In the genomic region with DNA sequence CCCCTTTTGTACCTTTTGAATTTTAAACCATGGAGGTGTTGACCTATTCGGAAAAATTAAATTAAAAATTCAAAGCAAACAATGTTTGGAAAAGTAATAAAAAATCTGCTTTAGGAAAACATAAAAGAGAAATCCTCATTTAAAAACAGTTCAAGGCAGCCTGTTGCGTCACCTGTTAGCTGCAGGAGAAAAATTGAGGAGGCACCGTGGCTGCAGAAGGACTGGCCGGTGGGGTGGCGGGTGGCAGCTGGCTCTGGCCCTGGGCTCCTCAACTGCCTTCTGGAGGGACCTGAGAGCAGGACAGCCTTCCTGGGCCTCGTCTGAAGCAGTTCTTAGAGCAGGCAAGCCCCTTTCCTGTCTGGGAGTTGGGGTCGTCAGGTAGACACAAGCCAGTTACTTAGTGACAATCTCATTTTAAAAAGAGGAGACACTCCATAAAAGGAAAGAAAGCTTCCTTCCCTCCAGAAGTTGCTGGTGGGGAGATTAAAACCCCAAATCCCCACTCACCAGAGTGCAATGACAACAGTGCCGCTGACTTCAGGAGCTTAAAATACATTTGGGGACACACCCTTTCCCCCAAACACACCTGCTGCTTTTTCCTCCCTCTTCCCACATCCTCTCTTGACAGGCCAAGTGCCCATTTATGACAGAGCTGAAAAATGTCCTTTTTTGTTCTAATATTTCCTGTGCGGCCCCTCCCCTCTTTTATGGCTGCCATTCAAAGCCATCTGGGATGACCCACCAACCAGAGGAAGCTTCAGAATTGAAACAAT, we compare ENCODE assay signal across 14 cellular contexts.
"Had no signal": no experiment of that assay in that cellular context is flagged by ENCODE, and none has a peak within 500 bp of the region (broad histone marks: within the 10 kb centered on the region; RNA-seq: fewer than 3 reads in every experiment).

No MANE protein-coding gene starts in this region.

- H3K9me3 Mint-ChIP-seq: activated naive CD8-positive, alpha-beta T cell treated with anti-CD3 and anti-CD28 coated beads, Interleukin-2, amount 50 U/mL, for 24 hours; activated T-cell treated with anti-CD3 and anti-CD28 coated beads, Interleukin-2, amount 50 U/mL, for 72 hours had no signal

- H3K27me3 ChIP-seq: heart left ventricle, suprapubic skin, upper lobe of left lung had no signal

- H3K4me1 Mint-ChIP-seq: activated naive CD8-positive, alpha-beta T cell treated with anti-CD3 and anti-CD28 coated beads, Interleukin-2, amount 50 U/mL, for 24 hours had no signal

- DNase-seq: activated CD4-positive, alpha-beta T cell treated with anti-CD3 and anti-CD28 coated beads, Interleukin-2, amount 50 U/mL, for 48 hours; activated naive CD8-positive, alpha-beta T cell treated with anti-CD3 and anti-CD28 coated beads, Interleukin-2, amount 50 U/mL, for 24 hours; activated T-cell treated with anti-CD3 and anti-CD28 coated beads, Interleukin-2, amount 50 U/mL, for 72 hours; effector CD4-positive, alpha-beta T cell; foreskin melanocyte; heart left ventricle; left lung; mesendoderm; stimulated activated CD4-positive, alpha-beta T cell treated with anti-CD3 and anti-CD28 coated beads, Interleukin-4, amount 100 ng/mL, for 1 hour; stimulated activated CD8-positive, alpha-beta memory T cell treated with anti-CD3 and anti-CD28 coated beads, Interleukin-4, amount 100 ng/mL, for 48 hours; stimulated activated naive CD8-positive, alpha-beta T cell treated with anti-CD3 and anti-CD28 coated beads, Interleukin-15, Interleukin-2, amounts not matched to agents 100 U/mL and 50 U/mL, for 24 hours; upper lobe of left lung had no signal

- ATAC-seq: activated CD4-positive, CD25-positive, alpha-beta regulatory T cell treated with anti-CD3 and anti-CD28 coated beads, Interleukin-2, amount 50 U/mL, for 24 hours; activated naive CD8-positive, alpha-beta T cell treated with anti-CD3 and anti-CD28 coated beads, Interleukin-2, amount 50 U/mL, for 24 hours; activated T-cell treated with anti-CD3 and anti-CD28 coated beads, Interleukin-2, amount 50 U/mL, for 72 hours; left lung; stimulated activated naive CD8-positive, alpha-beta T cell treated with anti-CD3 and anti-CD28 coated beads, Interleukin-15, Interleukin-2, amounts not matched to agents 100 U/mL and 50 U/mL, for 24 hours had no signal

- H3K9me3 ChIP-seq: heart left ventricle, left lung, suprapubic skin, upper lobe of left lung had no signal

- H3K27ac ChIP-seq: left lung, suprapubic skin, upper lobe of left lung had no signal

- H3K4me3 Mint-ChIP-seq: activated naive CD8-positive, alpha-beta T cell treated with anti-CD3 and anti-CD28 coated beads, Interleukin-2, amount 50 U/mL, for 24 hours; activated T-cell treated with anti-CD3 and anti-CD28 coated beads, Interleukin-2, amount 50 U/mL, for 72 hours had no signal

- H3K36me3 ChIP-seq: heart left ventricle, left lung, suprapubic skin, upper lobe of left lung had no signal

- H3K27ac Mint-ChIP-seq: activated naive CD8-positive, alpha-beta T cell treated with anti-CD3 and anti-CD28 coated beads, Interleukin-2, amount 50 U/mL, for 24 hours; activated T-cell treated with anti-CD3 and anti-CD28 coated beads, Interleukin-2, amount 50 U/mL, for 72 hours had no signal

- H3K4me3 ChIP-seq: heart left ventricle, left lung, suprapubic skin, upper lobe of left lung had no signal
